ENCODE assay signal across 11 cellular contexts in genomic region chr2:64939332-64939917, GRCh38. TPM values are rescaled to one million over a fixed set of nuclear protein-coding genes. Genes with fewer than 3 reads are reported as not detected.
A peak's percentile ranks its signal among the peaks of the same experiment; 100 is the strongest.
DNase-seq lines count a peak whose midpoint lies in the region; ATAC-seq, FAIRE-seq and TF ChIP-seq lines count a peak whose summit lies in the region.
"Had no signal": no experiment of that assay in that cellular context is flagged by ENCODE, and none has a peak within 500 bp of the region (broad histone marks: within the 10 kb centered on the region; RNA-seq: fewer than 3 reads in every experiment).

No MANE protein-coding gene starts in this region.

- no peak overlapping the region for H3K4me3 Mint-ChIP-seq in activated CD8-positive, alpha-beta T cell treated with anti-CD3 and anti-CD28 coated beads for 36 hours

- peaks cover 9% of the 10 kb centered on the region for H3K4me1 Mint-ChIP-seq in activated CD8-positive, alpha-beta T cell treated with anti-CD3 and anti-CD28 coated beads for 36 hours (ENCODE audit: low read depth)

- H3K27ac Mint-ChIP-seq in activated CD8-positive, alpha-beta T cell treated with anti-CD3 and anti-CD28 coated beads for 36 hours = no peak overlapping the region

- intact Hi-C loops in activated CD8-positive, alpha-beta T cell treated with anti-CD3 and anti-CD28 coated beads for 36 hours (cut with micrococcal nuclease) = no loop called here

- H3K4me3 ChIP-seq in GM12865 (ENCODE audit: low read depth, low read length) = peak overlapping the region; percentile 75

- CTCF ChIA-PET in activated CD8-positive, alpha-beta T cell treated with anti-CD3 and anti-CD28 coated beads for 36 hours (lab: Charles Lee) = no interaction called here

- no peaks in the 10 kb centered on the region for H3K36me3 Mint-ChIP-seq in activated CD8-positive, alpha-beta T cell treated with anti-CD3 and anti-CD28 coated beads for 36 hours (ENCODE audit: low read depth)

- H3K9me3 Mint-ChIP-seq in activated CD8-positive, alpha-beta T cell treated with anti-CD3 and anti-CD28 coated beads for 36 hours = peaks cover 10% of the 10 kb centered on the region

- POLR2A ChIA-PET in activated CD8-positive, alpha-beta T cell treated with anti-CD3 and anti-CD28 coated beads for 36 hours (lab: Charles Lee) = no interaction called here

- FAIRE-seq in urothelium cell line (lab: Jason Lieb, UNC) = no peak

- H3K27me3 Mint-ChIP-seq in activated CD8-positive, alpha-beta T cell treated with anti-CD3 and anti-CD28 coated beads for 36 hours = peaks cover 3% of the 10 kb centered on the region

- TF ChIP-seq CTCF in GM12865 (IDR thresholded peaks at IDR 0.05; ENCODE audit: insufficient read depth, low read depth, low read length, missing control alignments) = peak; percentile 29
- no peak for TF ChIP-seq CTCF in activated CD8-positive, alpha-beta T cell treated with anti-CD3 and anti-CD28 coated beads for 36 hours (IDR thresholded peaks at IDR 0.05)

- ATAC-seq in GM19351 (IDR thresholded peaks at IDR 0.05; ENCODE audit: unreplicated experiment) (peak; percentile 45), HG03108 (IDR thresholded peaks at IDR 0.05; ENCODE audit: unreplicated experiment) (peak; percentile 39)
- ATAC-seq in activated CD8-positive, alpha-beta T cell treated with anti-CD3 and anti-CD28 coated beads for 36 hours = peak; percentile 49
- ATAC-seq: left ventricle myocardium superior had no signal

- DNase-seq in GM12865 (ENCODE audit: low read depth) (peak; percentile 87), urothelium cell line (ENCODE audit: low spot score) (no peak), DMS53 treated with DMSO at 0.1 percent for 48 hours (lab: John Stamatoyannopoulos, UW; ENCODE audit: unreplicated experiment) (no peak), NCI-H446 (lab: John Stamatoyannopoulos, UW) (no peak)
- DNase-seq in activated CD8-positive, alpha-beta T cell treated with anti-CD3 and anti-CD28 coated beads for 36 hours = no peak
- DNase-seq in effector CD4-positive, alpha-beta T cell = no peak
- DNase-seq: activated gamma-delta T cell treated with Interleukin-2 at 50 U/mL for 16 hours, COR-L47, left ventricle myocardium superior had no signal

RNA-seq across cellular contexts. Expression of gene SLC1A4, which starts 49.8 kb away (rescaled TPM):
- total RNA-seq in activated CD8-positive, alpha-beta T cell treated with anti-CD3 and anti-CD28 coated beads for 36 hours = 10 to 100 TPM; 14.6 to 14.9 TPM
